In the genomic region with DNA sequence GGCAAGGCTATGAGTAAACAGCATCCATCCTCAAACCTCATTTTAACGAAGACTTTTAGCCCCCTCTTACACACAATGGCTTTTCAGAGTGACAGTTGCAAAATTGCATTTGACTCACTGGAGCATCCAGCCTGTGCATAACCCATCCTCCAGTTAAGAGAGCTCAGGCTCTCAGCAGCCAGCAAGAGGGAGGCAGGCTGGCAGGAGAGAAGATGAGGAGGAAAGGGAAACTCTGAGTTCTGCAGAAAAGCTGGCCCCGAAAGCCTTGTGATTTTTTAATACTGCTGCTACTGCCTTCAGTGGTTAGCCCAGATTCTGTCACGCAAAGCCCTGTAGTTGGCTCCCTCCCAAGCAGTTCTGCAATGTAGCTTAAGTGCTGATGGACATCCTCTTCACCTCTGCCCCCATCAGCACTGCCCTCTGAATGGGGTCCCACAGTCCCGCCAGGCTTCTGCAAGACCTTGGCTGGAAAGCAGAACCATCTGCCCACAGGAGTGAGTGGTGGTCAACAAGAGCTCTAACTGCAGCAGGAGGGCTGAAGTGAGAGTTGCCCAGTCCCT, we compare ENCODE assay signal across 15 cellular contexts.
"Had no signal": no experiment of that assay in that cellular context is flagged by ENCODE, and none has a peak within 500 bp of the region (broad histone marks: within the 10 kb centered on the region; RNA-seq: fewer than 3 reads in every experiment).

No MANE protein-coding gene starts in this region.

- H3K4me3 Mint-ChIP-seq: natural killer cell had no signal

- H3K36me3 Mint-ChIP-seq: natural killer cell had no signal

- DNase-seq: dermis blood vessel endothelial cell; effector memory CD4-positive, alpha-beta T cell; foreskin keratinocyte; left ventricle myocardium superior; lower lobe of right lung; natural killer cell; occipital lobe; pancreas; retina; stimulated activated CD4-positive, alpha-beta T cell treated with anti-CD3 and anti-CD28 coated beads, Interleukin-12 subunit alpha, Interleukin-12 subunit beta, amount 100 ng/mL, for 4 hours; stimulated activated CD4-positive, alpha-beta T cell treated with anti-CD3 and anti-CD28 coated beads, Interleukin-1b, Interleukin-23, amount 100 ng/mL, for 48 hours; stimulated activated CD4-positive, alpha-beta T cell treated with anti-CD3 and anti-CD28 coated beads, Interleukin-4, amount 100 ng/mL, for 1 hour; stimulated activated CD8-positive, alpha-beta memory T cell treated with anti-CD3 and anti-CD28 coated beads, Interleukin-4, amount 100 ng/mL, for 48 hours; stimulated activated naive CD4-positive, alpha-beta T cell; stomach had no signal

- H3K4me1 Mint-ChIP-seq: natural killer cell had no signal

- H3K27ac Mint-ChIP-seq: natural killer cell had no signal
